Comparison of ENCODE assay signal across 15 cellular contexts in the genomic region with DNA sequence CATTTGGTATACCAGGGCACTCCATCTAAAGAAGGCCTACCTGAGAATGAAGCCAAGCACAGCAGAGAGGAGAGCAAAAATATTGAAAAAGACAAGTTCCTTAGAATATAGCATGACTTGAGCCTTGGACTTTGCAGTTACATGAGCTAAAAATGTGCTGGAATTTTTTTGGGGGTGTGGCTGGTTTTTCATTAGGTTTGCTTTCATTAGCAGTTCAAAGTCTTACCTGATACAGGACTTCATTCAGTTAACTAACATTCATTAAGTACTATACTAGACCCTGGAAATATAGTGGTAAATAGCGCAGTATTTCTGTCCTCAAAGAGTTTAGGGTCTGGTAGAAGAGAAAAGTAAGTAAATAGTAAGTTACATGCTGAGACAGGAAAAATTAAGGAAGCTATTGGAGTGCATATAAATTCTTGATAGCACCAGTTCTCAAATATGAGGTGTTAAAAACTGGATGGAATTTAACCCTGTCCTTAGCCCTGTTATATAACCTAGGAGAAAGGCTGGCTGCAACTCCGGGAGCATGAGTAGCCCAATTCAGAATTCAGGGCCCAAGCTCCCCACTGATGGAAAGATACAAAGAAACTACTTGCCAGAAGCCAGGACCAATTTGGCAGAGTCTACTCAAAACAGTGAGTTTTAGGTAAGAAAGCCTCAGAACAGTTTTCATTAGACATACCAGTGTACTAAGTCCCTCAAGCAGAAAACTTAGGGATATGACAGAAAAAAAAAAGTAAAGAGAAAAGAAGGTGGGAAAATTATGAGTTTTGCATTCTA. TPM values are rescaled to one million over a fixed set of nuclear protein-coding genes. Genes with fewer than 3 reads are reported as not detected.
A peak's percentile ranks its signal among the peaks of the same experiment; 100 is the strongest.
DNase-seq lines count a peak whose midpoint lies in the region; ATAC-seq and TF ChIP-seq lines count a peak whose summit lies in the region.
"Had no signal": no experiment of that assay in that cellular context is flagged by ENCODE, and none has a peak within 500 bp of the region (broad histone marks: within the 10 kb centered on the region; RNA-seq: fewer than 3 reads in every experiment).

No MANE protein-coding gene starts in this region.

- H3K4me3 ChIP-seq in body of pancreas (no peak overlapping the region), upper lobe of right lung (no peak overlapping the region)
- H3K4me3 ChIP-seq: right atrium auricular region had no signal

- H3K4me1 Mint-ChIP-seq in Calu3 (ENCODE audit: low read depth, unreplicated experiment) = peaks cover 38% of the 10 kb centered on the region
- H3K4me1 Mint-ChIP-seq in progenitor cell of endocrine pancreas (ENCODE audit: low read depth) = peaks cover 28% of the 10 kb centered on the region
- H3K4me1 Mint-ChIP-seq: stimulated activated memory B cell treated with anti-CD40 and anti-IgM and Interleukin-4, amounts not matched to agents 10 μg/mL and 1 μg/mL and 100 μg/mL, for 72 hours had no signal

- no peak for TF ChIP-seq POLR2A in body of pancreas (IDR thresholded peaks at IDR 0.05)

- peaks cover 13% of the 10 kb centered on the region for H3K4me1 ChIP-seq in body of pancreas
- H3K4me1 ChIP-seq in upper lobe of right lung = peaks cover 22% of the 10 kb centered on the region

- H3K27me3 Mint-ChIP-seq in Calu3 (ENCODE audit: unreplicated experiment) = no peaks in the 10 kb centered on the region
- no peaks in the 10 kb centered on the region for H3K27me3 Mint-ChIP-seq in progenitor cell of endocrine pancreas
- H3K27me3 Mint-ChIP-seq: naive B cell; stimulated activated memory B cell treated with anti-CD40 and anti-IgM and Interleukin-4, amounts not matched to agents 10 μg/mL and 1 μg/mL and 100 μg/mL, for 72 hours had no signal

- H3K4me3 Mint-ChIP-seq in Calu3 (ENCODE audit: low read depth, unreplicated experiment) (peak overlapping the region; percentile 89), progenitor cell of endocrine pancreas (ENCODE audit: low read depth) (no peak overlapping the region)
- H3K4me3 Mint-ChIP-seq: activated CD4-positive, alpha-beta memory T cell treated with anti-CD3 and anti-CD28 coated beads for 36 hours; stimulated activated memory B cell treated with anti-CD40 and anti-IgM and Interleukin-4, amounts not matched to agents 10 μg/mL and 1 μg/mL and 100 μg/mL, for 72 hours had no signal

- CTCF ChIA-PET in Calu3 (lab: Charles Lee) = no interaction called here

- peaks cover 20% of the 10 kb centered on the region for H3K36me3 Mint-ChIP-seq in Calu3 (ENCODE audit: insufficient read depth, unreplicated experiment)
- H3K36me3 Mint-ChIP-seq in progenitor cell of endocrine pancreas (ENCODE audit: insufficient read depth) = peaks cover 10% of the 10 kb centered on the region
- H3K36me3 Mint-ChIP-seq: naive B cell; stimulated activated memory B cell treated with anti-CD40 and anti-IgM and Interleukin-4, amounts not matched to agents 10 μg/mL and 1 μg/mL and 100 μg/mL, for 72 hours had no signal

- intact Hi-C loops in Calu3 (cut with micrococcal nuclease; ENCODE audit: unreplicated experiment) = loop anchor here (2.0 to 5.0 kb wide), 2 partner anchors 36 to 56 kb away; no protein-coding TSS in a partner anchor
- intact Hi-C loops in body of pancreas (cut with DNase I) = no loop called here
- intact Hi-C loops in upper lobe of right lung (cut with DNase I) = no loop called here

- peak overlapping the region in 3 of 4 donors; percentile 30 to 62 (median 50) for H3K27ac ChIP-seq in body of pancreas
- no peak overlapping the region for H3K27ac ChIP-seq in upper lobe of right lung

- WGBS in body of pancreas, 2 donors = 80 to 89% methylated on average over 2 of the region's 2 CpGs

- no TSS peak for BruUV-seq in Calu3 (replicated peaks; lab: Mats Ljungman, UMichigan)

- H3K36me3 ChIP-seq in body of pancreas (replicated peaks in 1 of 2; ENCODE audit: insufficient read depth in 1 of 2, low read depth in 2 of 2) (no peaks in the 10 kb centered on the region), upper lobe of right lung (no peaks in the 10 kb centered on the region)
- H3K36me3 ChIP-seq: right atrium auricular region had no signal

- H3K27me3 ChIP-seq in body of pancreas (no peaks in the 10 kb centered on the region), upper lobe of right lung (no peaks in the 10 kb centered on the region)
- H3K27me3 ChIP-seq: right atrium auricular region had no signal

- H3K9me3 Mint-ChIP-seq in Calu3 (ENCODE audit: low read depth, unreplicated experiment) (no peaks in the 10 kb centered on the region), progenitor cell of endocrine pancreas (ENCODE audit: low read depth) (no peaks in the 10 kb centered on the region)
- H3K9me3 Mint-ChIP-seq: activated CD4-positive, alpha-beta memory T cell treated with anti-CD3 and anti-CD28 coated beads for 36 hours; activated T-helper 2 cell treated with anti-CD3 and anti-CD28 coated beads, Interferon-gamma antibody, Interleukin-2, Interleukin-4, amounts not matched to agents 10 μg/mL and 5 μg/mL and 100 μg/mL, durations not matched to agents 14 hours and 24 hours and 36 hours; naive B cell; stimulated activated memory B cell treated with anti-CD40 and anti-IgM and Interleukin-4, amounts not matched to agents 10 μg/mL and 1 μg/mL and 100 μg/mL, for 72 hours had no signal

- no peak for TF ChIP-seq CTCF in Calu3 (IDR thresholded peaks at IDR 0.05; ENCODE audit: unreplicated experiment)
- TF ChIP-seq CTCF in body of pancreas (IDR thresholded peaks at IDR 0.05) = no peak
- no peak for TF ChIP-seq CTCF in progenitor cell of endocrine pancreas (IDR thresholded peaks at IDR 0.05; ENCODE audit: unreplicated experiment)
- TF ChIP-seq CTCF in upper lobe of right lung (IDR thresholded peaks at IDR 0.05) = no peak

- DNase-seq in Calu3 = no peak
- no peak for DNase-seq in body of pancreas
- DNase-seq in inferior parietal cortex (ENCODE audit: extremely low spot score) = peak; percentile 27
- no peak for DNase-seq in progenitor cell of endocrine pancreas (ENCODE audit: low spot score, unreplicated experiment)
- DNase-seq in dedifferentiated amniotic fluid mesenchymal stem cell (ENCODE audit: extremely low spot score) = no peak
- no peak for DNase-seq in NCI-H774 (lab: John Stamatoyannopoulos, UW)
- DNase-seq in upper lobe of right lung = no peak
- no peak for DNase-seq in kidney tubule cell (ENCODE audit: low spot score)
- DNase-seq: activated CD4-positive, alpha-beta memory T cell treated with anti-CD3 and anti-CD28 coated beads for 36 hours; MM.1S; naive B cell; NCI-H82 had no signal

- H3K9me3 ChIP-seq in body of pancreas (no peaks in the 10 kb centered on the region), upper lobe of right lung (no peaks in the 10 kb centered on the region)
- H3K9me3 ChIP-seq: right atrium auricular region had no signal

- H3K27ac Mint-ChIP-seq in Calu3 (ENCODE audit: unreplicated experiment) = peak overlapping the region; percentile 52
- H3K27ac Mint-ChIP-seq in progenitor cell of endocrine pancreas = peak overlapping the region; percentile 80
- H3K27ac Mint-ChIP-seq: activated CD4-positive, alpha-beta memory T cell treated with anti-CD3 and anti-CD28 coated beads for 36 hours; activated T-helper 2 cell treated with anti-CD3 and anti-CD28 coated beads, Interferon-gamma antibody, Interleukin-2, Interleukin-4, amounts not matched to agents 10 μg/mL and 5 μg/mL and 100 μg/mL, durations not matched to agents 14 hours and 24 hours and 36 hours; stimulated activated memory B cell treated with anti-CD40 and anti-IgM and Interleukin-4, amounts not matched to agents 10 μg/mL and 1 μg/mL and 100 μg/mL, for 72 hours had no signal

- no peak for ATAC-seq in body of pancreas
- ATAC-seq in upper lobe of right lung = no peak
- ATAC-seq: stimulated activated memory B cell treated with anti-CD40 and anti-IgM and Interleukin-4, amounts not matched to agents 10 μg/mL and 1 μg/mL and 100 μg/mL, for 72 hours had no signal

RNA-seq across cellular contexts. Expression of gene DOCK7, which starts 3.1 kb away (rescaled TPM):
- total RNA-seq in Calu3 (2022) (37.3 and 48.6 TPM in 2 replicates), body of pancreas (10 to 100 TPM; 31.6 to 32.0 TPM), progenitor cell of endocrine pancreas (73.1 and 83.0 TPM in 2 replicates), upper lobe of right lung (34.7 TPM)
